In the genomic region with DNA sequence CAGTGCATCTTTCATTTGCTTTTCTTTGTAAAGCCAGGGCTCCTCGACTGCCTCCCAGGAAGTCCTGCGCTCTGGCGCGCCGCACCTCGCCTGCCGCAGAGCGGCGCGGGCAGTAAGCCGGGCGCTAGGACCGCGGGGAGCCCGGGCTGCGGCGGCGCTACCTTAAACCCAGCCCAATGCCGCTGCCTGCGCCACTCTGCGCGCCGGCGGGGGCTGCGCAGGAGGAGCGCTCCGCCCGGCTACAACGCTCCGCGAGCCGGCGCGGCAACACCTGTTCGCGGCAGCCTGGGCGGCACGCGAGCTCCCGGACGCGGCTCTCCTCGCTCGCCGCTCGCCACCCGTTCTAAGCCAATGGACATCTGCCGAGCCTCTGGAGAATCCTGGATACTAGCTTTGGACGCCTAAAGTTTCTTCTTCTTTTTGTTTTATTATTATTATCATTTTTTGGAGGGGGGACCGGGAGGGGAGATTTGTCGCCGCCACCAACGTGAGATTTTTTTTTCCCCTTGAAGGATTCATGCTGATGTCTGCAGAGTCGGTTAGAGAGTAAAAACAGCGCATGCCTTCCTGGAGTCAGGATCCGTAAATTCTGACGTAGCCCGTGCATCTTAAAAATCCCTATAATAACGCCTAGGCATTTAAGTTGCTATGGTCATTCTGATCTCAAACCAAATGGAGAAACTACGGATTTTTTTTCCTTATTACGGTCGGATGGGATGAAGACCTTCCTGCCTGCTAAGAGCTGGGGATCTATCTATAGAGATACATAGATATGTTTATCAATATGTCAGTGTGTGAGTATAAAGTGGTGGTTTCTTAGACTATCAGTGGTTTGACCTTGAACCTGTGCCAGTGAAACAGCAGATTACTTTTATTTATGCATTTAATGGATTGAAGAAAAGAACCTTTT, we compare ENCODE assay signal across 8 cellular contexts.
DNase-seq lines count a peak whose midpoint lies in the region; ATAC-seq lines count a peak whose summit lies in the region.

Gene FGF9, plus strand, starts transcription at position 191 of the 910 bp plus-strand sequence. CDS start 840 bp downstream, outside the sequence.

- H3K4me1 ChIP-seq in BLaER1: peaks cover 20% of the 10 kb centered on the region

- DNase-seq in NCI-H524 treated with DMSO at 0.1 percent for 48 hours (lab: John Stamatoyannopoulos, UW) (peak; percentile 66), medulla oblongata (ENCODE audit: extremely low spot score) (peak; percentile 61)
- peak; percentile 75 for DNase-seq in activated CD4-positive, alpha-beta T cell treated with anti-CD3 and anti-CD28 coated beads, Interleukin-2, amount 50 U/mL, for 1 hour
- peak; percentile 58 for DNase-seq in effector CD8-positive, alpha-beta T cell (lab: John Stamatoyannopoulos, UW)
- peak; percentile 53 for DNase-seq in stimulated activated CD8-positive, alpha-beta memory T cell treated with anti-CD3 and anti-CD28 coated beads, Interleukin-12 subunit alpha, Interleukin-12 subunit beta, amount 100 ng/mL, for 24 hours (ENCODE audit: extremely low read depth)

- H3K27me3 ChIP-seq in BLaER1: no peaks in the 10 kb centered on the region

- ATAC-seq in GM19023 (IDR thresholded peaks at IDR 0.05; ENCODE audit: unreplicated experiment) (peak; percentile 72), HG03139 (IDR thresholded peaks at IDR 0.05; ENCODE audit: unreplicated experiment) (peak; percentile 73)

- no peaks in the 10 kb centered on the region for H3K36me3 ChIP-seq in BLaER1

- peak within 1 kb of the TSS; percentile 97 for H3K9ac ChIP-seq in BLaER1

- H3K27ac ChIP-seq in BLaER1: peak within 1 kb of the TSS; percentile 97

- peak within 1 kb of the TSS; percentile 90 for H3K4me2 ChIP-seq in BLaER1

- H3K4me3 ChIP-seq in BLaER1: peak within 1 kb of the TSS; percentile 80

- H3K9me3 ChIP-seq in BLaER1: no peaks in the 10 kb centered on the region

- peaks cover 32% of the 10 kb centered on the region for H4K20me1 ChIP-seq in BLaER1

Comparison
In these comparisons a context has a peak if more than half of its experiments do, and no peak if none do; other contexts are left out.
1. Peak in every context shown above with its lines: DNase-seq, ATAC-seq, H3K4me3 ChIP-seq and H3K27ac ChIP-seq.